ENCODE assay signal across 8 cellular contexts in the genomic region with DNA sequence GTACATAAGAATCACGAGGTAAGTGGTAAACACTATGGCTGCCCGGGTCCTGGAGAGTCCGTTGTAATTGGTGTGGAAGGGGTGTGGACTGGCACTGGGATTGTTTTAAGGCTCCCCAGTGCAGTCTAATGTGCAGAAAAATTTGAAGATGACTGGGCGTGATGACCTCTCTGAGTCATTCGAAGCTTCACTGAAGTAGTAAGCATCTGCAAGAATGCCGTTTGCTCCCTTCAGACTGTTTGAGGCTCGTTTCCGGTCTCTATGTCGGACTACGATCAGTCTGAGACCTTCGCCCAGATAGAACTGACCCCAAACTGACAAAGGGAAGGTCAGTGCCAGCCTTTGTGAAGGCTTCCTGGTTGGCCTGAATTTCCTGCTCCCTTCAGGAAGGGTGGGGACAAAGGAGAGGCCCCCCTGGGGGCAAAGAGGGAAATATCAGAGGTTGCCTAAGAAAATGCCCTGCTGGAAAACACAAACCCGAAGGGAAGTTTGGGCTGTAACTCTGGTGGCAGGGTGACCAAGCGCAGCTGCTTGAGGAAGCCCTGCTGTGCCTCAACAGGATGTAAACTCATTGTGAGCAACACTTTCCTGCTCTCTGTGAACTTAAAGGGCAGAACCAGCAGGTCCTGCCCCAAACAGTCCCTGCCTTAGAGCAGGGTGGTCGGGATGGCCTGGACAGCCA. TPM values are rescaled to one million over a fixed set of nuclear protein-coding genes. Genes with fewer than 3 reads are reported as not detected.
DNase-seq lines count a peak whose midpoint lies in the region; ATAC-seq, FAIRE-seq and TF ChIP-seq lines count a peak whose summit lies in the region.

No MANE protein-coding gene starts in this region.

- H3K36me3 ChIP-seq in heart left ventricle = no peaks in the 10 kb centered on the region

- ATAC-seq in GM18505 (IDR thresholded peaks at IDR 0.05; ENCODE audit: unreplicated experiment) (peak; percentile 49), HG03442 (IDR thresholded peaks at IDR 0.05; ENCODE audit: unreplicated experiment) (peak; percentile 56), heart left ventricle (peak; percentile 30 to 81 (median 76)), HG03039 (IDR thresholded peaks at IDR 0.05; ENCODE audit: unreplicated experiment) (no peak)

- H3K27me3 ChIP-seq in heart left ventricle = no peaks in the 10 kb centered on the region

- DNase-seq in activated CD8-positive, alpha-beta memory T cell treated with anti-CD3 and anti-CD28 coated beads, Interleukin-2, amount 50 U/mL, for 4 hours = peak; percentile 21
- DNase-seq in heart left ventricle = peak in 3 of 5 donors; percentile 28 to 62 (median 38)
- DNase-seq in stimulated activated CD4-positive, alpha-beta T cell treated with anti-CD3 and anti-CD28 coated beads, Interleukin-1b, Interleukin-23, amount 100 ng/mL, for 48 hours = peak; percentile 53
- no peak for DNase-seq in GM12891 (ENCODE audit: insufficient read length, low spot score)
- DNase-seq in NCI-H524 treated with DMSO at 0.1 percent for 48 hours (lab: John Stamatoyannopoulos, UW) = no peak

- intact Hi-C loops in heart left ventricle (cut with DNase I) = loop anchor here in 5 of 10 donors (10.0 kb wide), 2 partner anchors 539 to 609 kb away; a partner anchor contains a TSS

- no peak for TF ChIP-seq CTCF in heart left ventricle (IDR thresholded peaks at IDR 0.05)

- peaks cover 0 to 49% (median 22%) of the 10 kb centered on the region in 12 donors for H3K4me1 ChIP-seq in heart left ventricle

- H3K27ac ChIP-seq in heart left ventricle = peak overlapping the region in 11 of 12 donors; percentile 3 to 85 (median 60)

- H3K9me3 ChIP-seq in heart left ventricle = no peaks in the 10 kb centered on the region

- TF ChIP-seq POLR2A in GM18505 (IDR thresholded peaks at IDR 0.05; ENCODE audit: borderline replicate concordance, extremely low read depth, insufficient read depth, insufficient read length) (no peak), heart left ventricle (IDR thresholded peaks at IDR 0.05) (no peak), GM12891 (IDR thresholded peaks at IDR 0.05; ENCODE audit: low read depth, low read length) (no peak)

- peak overlapping the region in 3 of 12 donors; percentile 4 to 15 (median 8) for H3K4me3 ChIP-seq in heart left ventricle

- no peak for FAIRE-seq in GM12891 (lab: Jason Lieb, UNC)

- 55 to 76% (median 61%) methylated on average over 14 of the region's 14 CpGs for WGBS in heart left ventricle, 4 donors

TF ChIP-seq in GM12891, 5 proteins besides CTCF, POLR2A, EP300 and RAD21:
- no peak for TF ChIP-seq PAX5 (IDR thresholded peaks at IDR 0.05; ENCODE audit: insufficient read depth, low read length, severe bottlenecking)
- TF ChIP-seq POLR2AphosphoS5 (IDR thresholded peaks at IDR 0.05; ENCODE audit: low read depth, low read length) = no peak
- no peak for TF ChIP-seq TAF1 (IDR thresholded peaks at IDR 0.05; ENCODE audit: low read depth, low read length)
- no peak for TF ChIP-seq POU2F2 (IDR thresholded peaks at IDR 0.05; ENCODE audit: low read depth, low read length)
- TF ChIP-seq SPI1 (IDR thresholded peaks at IDR 0.05; ENCODE audit: low read depth, low read length) = no peak

RNA-seq across cellular contexts. Expression of a gene that starts 34.6 kb away (rescaled TPM):
- 10 to 100 TPM in 7 of 9 donors, 1 to 10 TPM in 2; 8.3 to 16.4 (median 13.4) TPM for total RNA-seq in heart left ventricle
- 1 to 10 TPM; 4.2 to 8.6 TPM for polyA plus RNA-seq in heart left ventricle
- 4.8 TPM for polyA plus RNA-seq in GM12891 (2012; ENCODE audit: low read depth, missing spikeins)

RNA-seq across cellular contexts. Expression of a gene that starts 34.8 kb away (rescaled TPM):
- total RNA-seq in heart left ventricle = 10 to 100 TPM; 10.1 to 21.5 (median 15.5) TPM
- polyA plus RNA-seq in heart left ventricle = 10 to 100 TPM in 1 of 2 donors, 1 to 10 TPM in 1; 7.2 to 12.5 TPM
- polyA plus RNA-seq in GM12891 (2012; ENCODE audit: low read depth, missing spikeins) = 21.2 TPM

Comparison
In these comparisons a context has a peak if more than half of its experiments do, and no peak if none do; other contexts are left out.
1. DNase-seq: peak in activated CD8-positive, alpha-beta memory T cell treated with anti-CD3 and anti-CD28 coated beads, Interleukin-2, amount 50 U/mL, for 4 hours (single experiment), heart left ventricle (3 of 5) and stimulated activated CD4-positive, alpha-beta T cell treated with anti-CD3 and anti-CD28 coated beads, Interleukin-1b, Interleukin-23, amount 100 ng/mL, for 48 hours (single experiment); none in GM12891 (single experiment) and NCI-H524 treated with DMSO at 0.1 percent for 48 hours (single experiment).